In the genomic region with DNA sequence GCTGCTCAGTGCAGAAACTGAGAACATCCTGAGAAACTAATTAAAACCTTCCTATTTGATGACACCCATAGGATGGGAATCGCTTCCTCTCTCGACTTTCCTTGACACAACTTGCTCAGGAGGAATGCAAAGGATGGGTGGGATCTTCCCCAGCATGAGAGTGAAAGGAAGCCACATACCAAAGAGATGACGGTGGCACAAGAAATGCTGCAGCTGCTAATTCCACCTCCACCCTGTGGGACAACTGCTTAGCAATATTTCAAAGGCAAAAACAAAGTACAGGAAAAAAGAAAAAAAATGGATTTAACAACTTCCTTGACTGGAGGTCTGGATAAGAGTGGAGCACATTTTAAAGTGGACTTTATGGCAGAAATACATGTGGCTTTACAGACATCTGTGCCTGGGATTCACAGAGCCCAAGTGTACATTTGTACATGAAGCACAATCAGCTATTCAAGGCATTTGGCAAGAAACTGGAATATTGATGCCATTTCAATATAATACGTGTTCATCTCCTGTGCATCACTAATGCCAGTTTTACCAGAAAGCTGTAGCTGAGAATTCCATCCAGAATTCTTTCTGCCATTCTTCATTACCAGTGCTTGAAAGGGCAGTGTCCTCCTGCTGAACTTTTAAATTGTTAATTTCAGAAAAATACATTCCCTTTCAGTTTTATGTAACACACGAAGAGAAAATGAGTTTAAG, we compare ENCODE assay signal across 10 cellular contexts.
DNase-seq lines count a peak whose midpoint lies in the region; ATAC-seq and TF ChIP-seq lines count a peak whose summit lies in the region.
"Had no signal": no experiment of that assay in that cellular context is flagged by ENCODE, and none has a peak within 500 bp of the region (broad histone marks: within the 10 kb centered on the region; RNA-seq: fewer than 3 reads in every experiment).

No MANE protein-coding gene starts in this region.

- peak overlapping the region; percentile 53 for H3K4me3 ChIP-seq in GM23248
- peak overlapping the region in 1 of 2 experiments; percentile 15; a peak in 1 of 4 replicates for H3K4me3 ChIP-seq in SK-N-SH (ENCODE audit: low read depth in 2 of 2, low read length in 1 of 2)
- no peak overlapping the region for H3K4me3 ChIP-seq in fibroblast of villous mesenchyme (ENCODE audit: low read depth, low read length)
- no peak overlapping the region for H3K4me3 ChIP-seq in testis

- POLR2A ChIA-PET in SK-N-SH (lab: Yijun Ruan, JAX), result no interaction called here

- no peak for ATAC-seq in GM21360 (IDR thresholded peaks at IDR 0.05; ENCODE audit: unreplicated experiment)
- no peak for ATAC-seq in GM18870 (IDR thresholded peaks at IDR 0.05; ENCODE audit: unreplicated experiment)

- TF ChIP-seq RAD21 in SK-N-SH (IDR thresholded peaks at IDR 0.05; ENCODE audit: low read length), result no peak

- no peak for TF ChIP-seq CTCF in SK-N-SH (IDR thresholded peaks at IDR 0.05)
- no peak for TF ChIP-seq CTCF in fibroblast of villous mesenchyme (IDR thresholded peaks at IDR 0.05; ENCODE audit: insufficient read depth, low read depth, low read length)
- TF ChIP-seq CTCF in testis (IDR thresholded peaks at IDR 0.05), result no peak

- H2AFZ ChIP-seq in GM23248 (peak overlapping the region; percentile 58), SK-N-SH (ENCODE audit: low read depth) (peak overlapping the region; percentile 19; the same call in 1 of the 2 replicates)

- WGBS in GM23248 (ENCODE audit: low coverage in 1 of 2, low lambda C conversion rate in 2 of 2, missing lambda C conversion rate in 2 of 2), 2 experiments, result 3 to 7% methylated on average over 5 of the region's 5 CpGs
- WGBS in SK-N-SH (ENCODE audit: low lambda C conversion rate), result 12% methylated on average over 5 of the region's 5 CpGs
- WGBS in testis, 2 donors, result 69 to 71% methylated on average over 5 of the region's 5 CpGs

- H3K36me3 ChIP-seq in GM23248 (ENCODE audit: low read depth), result no peaks in the 10 kb centered on the region
- no peaks in the 10 kb centered on the region for H3K36me3 ChIP-seq in SK-N-SH (replicated peaks in 1 of 2; ENCODE audit: control insufficient read depth in 1 of 2, insufficient read depth in 2 of 2, low read length in 1 of 2)
- no peaks in the 10 kb centered on the region for H3K36me3 ChIP-seq in testis (ENCODE audit: low read depth, missing control alignments)

- TF ChIP-seq POLR2A in testis (IDR thresholded peaks at IDR 0.05), result no peak

- H3K27ac ChIP-seq in GM23248 (peak overlapping the region; percentile 81), SK-N-SH (ENCODE audit: low read depth in 2 of 2, low read length in 1 of 2) (peak overlapping the region; percentile 84 to 90), testis (no peak overlapping the region), caudate nucleus (ENCODE audit: low read depth, low read length) (no peak overlapping the region)

- H3K9ac ChIP-seq in GM23248 (peak overlapping the region; percentile 57), SK-N-SH (peak overlapping the region; percentile 66)

- intact Hi-C loops in testis (cut with DNase I; ENCODE audit: low total_unique reads), result no loop called here

- H3K27me3 ChIP-seq in GM23248 (replicated peaks; ENCODE audit: insufficient read depth) (no peaks in the 10 kb centered on the region), SK-N-SH (ENCODE audit: insufficient read depth) (no peaks in the 10 kb centered on the region), testis (no peaks in the 10 kb centered on the region)

- H3K4me2 ChIP-seq in GM23248 (ENCODE audit: unreplicated experiment) (peak overlapping the region; percentile 86), SK-N-SH (peak overlapping the region; percentile 47)

- H3K4me1 ChIP-seq in GM23248 (ENCODE audit: insufficient read depth) (peaks cover 59% of the 10 kb centered on the region), SK-N-SH (ENCODE audit: control insufficient read depth in 1 of 2, insufficient read depth in 2 of 2, low read depth in 1 of 2, low read length in 1 of 2) (peaks cover 12 to 31% of the 10 kb centered on the region in 2 experiments; a peak in 3 of 4 replicates), testis (no peaks in the 10 kb centered on the region)

- H3K9me2 ChIP-seq in GM23248 (ENCODE audit: insufficient read depth), result no peaks in the 10 kb centered on the region
- H3K9me2 ChIP-seq in SK-N-SH, result no peaks in the 10 kb centered on the region

- in situ Hi-C loops in GM23248 (cut with MboI), result no loop called here

- DNase-seq in GM23248, result peak; percentile 91
- no peak for DNase-seq in SK-N-SH
- DNase-seq in fibroblast of villous mesenchyme (ENCODE audit: low read depth), result peak; percentile 89
- DNase-seq in pons (ENCODE audit: low spot score), result peak; percentile 35
- no peak for DNase-seq in testis
- no peak for DNase-seq in caudate nucleus (lab: John Stamatoyannopoulos, UW)
- DNase-seq: activated naive CD4-positive, alpha-beta T cell treated with anti-CD3 and anti-CD28 coated beads for 36 hours; NCI-H187 treated with DMSO at 0.1 percent for 48 hours had no signal

- CTCF ChIA-PET in SK-N-SH (lab: Yijun Ruan, JAX), result no interaction called here

- H3F3A ChIP-seq in GM23248 (ENCODE audit: insufficient read depth) (peaks cover 45% of the 10 kb centered on the region), SK-N-SH (replicated peaks; ENCODE audit: insufficient read depth) (peaks cover 29% of the 10 kb centered on the region)

- peak; percentile 8 to 67; a peak in 2 of 4 replicates for TF ChIP-seq EP300 in SK-N-SH (IDR thresholded peaks at IDR 0.05; ENCODE audit: borderline replicate concordance in 1 of 2, low read depth in 1 of 2, low read length in 1 of 2)

- H3K9me3 ChIP-seq in GM23248 (ENCODE audit: low read depth), result no peaks in the 10 kb centered on the region
- no peaks in the 10 kb centered on the region for H3K9me3 ChIP-seq in SK-N-SH
- no peaks in the 10 kb centered on the region for H3K9me3 ChIP-seq in testis

- H4K20me1 ChIP-seq in GM23248 (ENCODE audit: insufficient read depth) (no peaks in the 10 kb centered on the region), SK-N-SH (ENCODE audit: insufficient read depth) (no peaks in the 10 kb centered on the region)

- H3K79me2 ChIP-seq in GM23248 (ENCODE audit: insufficient read depth) (no peaks in the 10 kb centered on the region), SK-N-SH (ENCODE audit: insufficient read depth) (no peaks in the 10 kb centered on the region)

TF ChIP-seq in SK-N-SH, 30 proteins besides CTCF, POLR2A, EP300 and RAD21 (continues in another document):
- TF ChIP-seq JUND (IDR thresholded peaks at IDR 0.05), result peak; percentile 88
- TF ChIP-seq POLR2AphosphoS5 (IDR thresholded peaks at IDR 0.05; ENCODE audit: low read depth, low read length), result peak; percentile 51; the same call in 1 of the 2 replicates
- TF ChIP-seq TCF12 (IDR thresholded peaks at IDR 0.05), result peak; percentile 89
- TF ChIP-seq, protein P1, sequence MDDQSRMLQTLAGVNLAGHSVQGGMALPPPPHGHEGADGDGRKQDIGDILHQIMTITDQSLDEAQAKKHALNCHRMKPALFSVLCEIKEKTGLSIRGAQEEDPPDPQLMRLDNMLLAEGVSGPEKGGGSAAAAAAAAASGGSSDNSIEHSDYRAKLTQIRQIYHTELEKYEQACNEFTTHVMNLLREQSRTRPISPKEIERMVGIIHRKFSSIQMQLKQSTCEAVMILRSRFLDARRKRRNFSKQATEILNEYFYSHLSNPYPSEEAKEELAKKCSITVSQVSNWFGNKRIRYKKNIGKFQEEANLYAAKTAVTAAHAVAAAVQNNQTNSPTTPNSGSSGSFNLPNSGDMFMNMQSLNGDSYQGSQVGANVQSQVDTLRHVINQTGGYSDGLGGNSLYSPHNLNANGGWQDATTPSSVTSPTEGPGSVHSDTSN (IDR thresholded peaks at IDR 0.05), result peak; percentile 59
- TF ChIP-seq, protein P2, sequence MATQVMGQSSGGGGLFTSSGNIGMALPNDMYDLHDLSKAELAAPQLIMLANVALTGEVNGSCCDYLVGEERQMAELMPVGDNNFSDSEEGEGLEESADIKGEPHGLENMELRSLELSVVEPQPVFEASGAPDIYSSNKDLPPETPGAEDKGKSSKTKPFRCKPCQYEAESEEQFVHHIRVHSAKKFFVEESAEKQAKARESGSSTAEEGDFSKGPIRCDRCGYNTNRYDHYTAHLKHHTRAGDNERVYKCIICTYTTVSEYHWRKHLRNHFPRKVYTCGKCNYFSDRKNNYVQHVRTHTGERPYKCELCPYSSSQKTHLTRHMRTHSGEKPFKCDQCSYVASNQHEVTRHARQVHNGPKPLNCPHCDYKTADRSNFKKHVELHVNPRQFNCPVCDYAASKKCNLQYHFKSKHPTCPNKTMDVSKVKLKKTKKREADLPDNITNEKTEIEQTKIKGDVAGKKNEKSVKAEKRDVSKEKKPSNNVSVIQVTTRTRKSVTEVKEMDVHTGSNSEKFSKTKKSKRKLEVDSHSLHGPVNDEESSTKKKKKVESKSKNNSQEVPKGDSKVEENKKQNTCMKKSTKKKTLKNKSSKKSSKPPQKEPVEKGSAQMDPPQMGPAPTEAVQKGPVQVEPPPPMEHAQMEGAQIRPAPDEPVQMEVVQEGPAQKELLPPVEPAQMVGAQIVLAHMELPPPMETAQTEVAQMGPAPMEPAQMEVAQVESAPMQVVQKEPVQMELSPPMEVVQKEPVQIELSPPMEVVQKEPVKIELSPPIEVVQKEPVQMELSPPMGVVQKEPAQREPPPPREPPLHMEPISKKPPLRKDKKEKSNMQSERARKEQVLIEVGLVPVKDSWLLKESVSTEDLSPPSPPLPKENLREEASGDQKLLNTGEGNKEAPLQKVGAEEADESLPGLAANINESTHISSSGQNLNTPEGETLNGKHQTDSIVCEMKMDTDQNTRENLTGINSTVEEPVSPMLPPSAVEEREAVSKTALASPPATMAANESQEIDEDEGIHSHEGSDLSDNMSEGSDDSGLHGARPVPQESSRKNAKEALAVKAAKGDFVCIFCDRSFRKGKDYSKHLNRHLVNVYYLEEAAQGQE (IDR thresholded peaks at IDR 0.05; ENCODE audit: low read depth, low read length), result 0 out of 2 replicates have a peak, but pooled peaks have one; percentile 13
- TF ChIP-seq, protein P3, sequence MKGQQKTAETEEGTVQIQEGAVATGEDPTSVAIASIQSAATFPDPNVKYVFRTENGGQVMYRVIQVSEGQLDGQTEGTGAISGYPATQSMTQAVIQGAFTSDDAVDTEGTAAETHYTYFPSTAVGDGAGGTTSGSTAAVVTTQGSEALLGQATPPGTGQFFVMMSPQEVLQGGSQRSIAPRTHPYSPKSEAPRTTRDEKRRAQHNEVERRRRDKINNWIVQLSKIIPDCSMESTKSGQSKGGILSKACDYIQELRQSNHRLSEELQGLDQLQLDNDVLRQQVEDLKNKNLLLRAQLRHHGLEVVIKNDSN (IDR thresholded peaks at IDR 0.05; ENCODE audit: borderline replicate concordance, low read depth), result no peak
- no peak for TF ChIP-seq MXI1 (IDR thresholded peaks at IDR 0.05; ENCODE audit: low read depth, low read length)
- no peak for TF ChIP-seq EZH2phosphoT487 (IDR thresholded peaks at IDR 0.05; ENCODE audit: borderline replicate concordance, low read depth)
- no peak; the same call in 1 of the 2 replicates for TF ChIP-seq SMC3 (IDR thresholded peaks at IDR 0.05; ENCODE audit: low read depth, low read length)
- TF ChIP-seq, protein P4, sequence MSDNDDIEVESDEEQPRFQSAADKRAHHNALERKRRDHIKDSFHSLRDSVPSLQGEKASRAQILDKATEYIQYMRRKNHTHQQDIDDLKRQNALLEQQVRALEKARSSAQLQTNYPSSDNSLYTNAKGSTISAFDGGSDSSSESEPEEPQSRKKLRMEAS (IDR thresholded peaks at IDR 0.05; ENCODE audit: low read depth), result no peak; the same call in 1 of the 2 replicates

Comparison
In these comparisons a context has a peak if more than half of its experiments do, and no peak if none do; other contexts are left out.
1. DNase-seq: peak in GM23248 (single experiment), fibroblast of villous mesenchyme (single experiment) and pons (single experiment); none in SK-N-SH (single experiment), testis (single experiment) and caudate nucleus (0 of 61).
2. H3K27ac ChIP-seq: peak in GM23248 (single experiment) and SK-N-SH (2 of 2); none in testis (0 of 2) and caudate nucleus (single experiment).